ENCODE assay signal across 9 cellular contexts in genomic region chr2:236824836-236825235, GRCh38.
DNase-seq lines count a peak whose midpoint lies in the region; ATAC-seq and TF ChIP-seq lines count a peak whose summit lies in the region.
"Had no signal": no experiment of that assay in that cellular context is flagged by ENCODE, and none has a peak within 500 bp of the region (broad histone marks: within the 10 kb centered on the region; RNA-seq: fewer than 3 reads in every experiment).

No MANE protein-coding gene starts in this region.

- no peaks in the 10 kb centered on the region for H3K4me1 Mint-ChIP-seq in Calu3 (ENCODE audit: low read depth, unreplicated experiment)

- BruUV-seq in Calu3 (replicated peaks; lab: Mats Ljungman, UMichigan): no TSS peak

- CTCF ChIA-PET in Calu3 (lab: Charles Lee): no interaction called here

- peaks cover 14% of the 10 kb centered on the region for H3K27me3 Mint-ChIP-seq in Calu3 (ENCODE audit: unreplicated experiment)

- H3K9me3 Mint-ChIP-seq in Calu3 (ENCODE audit: low read depth, unreplicated experiment): peaks cover 8% of the 10 kb centered on the region

- no peaks in the 10 kb centered on the region for H3K36me3 Mint-ChIP-seq in Calu3 (ENCODE audit: insufficient read depth, unreplicated experiment)

- no peak overlapping the region for H3K27ac Mint-ChIP-seq in Calu3 (ENCODE audit: unreplicated experiment)

- no peak for TF ChIP-seq CTCF in Calu3 (IDR thresholded peaks at IDR 0.05; ENCODE audit: unreplicated experiment)

- intact Hi-C loops in Calu3 (cut with micrococcal nuclease; ENCODE audit: unreplicated experiment): no loop called here

- ATAC-seq in esophagus mucosa: peak; percentile 71

- DNase-seq in SIG-M5 treated with dmso at 0.1 percent for 504 hours (lab: John Stamatoyannopoulos, UW; ENCODE audit: unreplicated experiment) (peak; percentile 46), SIG-M5 (lab: John Stamatoyannopoulos, UW) (no peak), NCI-H524 (lab: John Stamatoyannopoulos, UW) (peak; percentile 58 to 83), Calu3 (no peak), SK-N-DZ (ENCODE audit: low spot score) (no peak)
- DNase-seq in effector CD4-positive, alpha-beta T cell: no peak
- no peak for DNase-seq in activated CD4-positive, alpha-beta T cell treated with anti-CD3 and anti-CD28 coated beads for 4 hours
- DNase-seq: T1000 had no signal

- no peak overlapping the region for H3K4me3 Mint-ChIP-seq in Calu3 (ENCODE audit: low read depth, unreplicated experiment)

Comparison
In these comparisons a context has a peak if more than half of its experiments do, and no peak if none do; other contexts are left out.
1. DNase-seq: peak in SIG-M5 treated with dmso at 0.1 percent for 504 hours (single experiment) and NCI-H524 (2 of 2); none in SIG-M5 (single experiment), Calu3 (single experiment), effector CD4-positive, alpha-beta T cell (single experiment), activated CD4-positive, alpha-beta T cell treated with anti-CD3 and anti-CD28 coated beads for 4 hours (0 of 2) and SK-N-DZ (single experiment).